ENCODE assay signal across 8 cellular contexts in genomic region chr5:161546463-161547301, GRCh38. TPM values are rescaled to one million over a fixed set of nuclear protein-coding genes. Genes with fewer than 3 reads are reported as not detected.
A peak's percentile ranks its signal among the peaks of the same experiment; 100 is the strongest.
DNase-seq lines count a peak whose midpoint lies in the region; ATAC-seq and TF ChIP-seq lines count a peak whose summit lies in the region.

Gene GABRB2, minus strand, starts transcription at chr5:161546725. Its CDS starts 82 bp downstream, at chr5:161546643.

- H3K27ac ChIP-seq in Peyer's patch (no peak within 1 kb of the TSS), cingulate gyrus (ENCODE audit: low read depth, low read length) (peak within 1 kb of the TSS; percentile 69)

- peak; percentile 43 to 48 for DNase-seq in Caco-2
- DNase-seq in Peyer's patch = peak in 2 of 3 donors; percentile 65 to 66
- no peak for DNase-seq in left lobe of liver (ENCODE audit: low spot score)
- peak; percentile 7 to 27 for DNase-seq in stimulated activated CD4-positive, alpha-beta T cell treated with anti-CD3 and anti-CD28 coated beads, Interleukin-4, amount 100 ng/mL, for 48 hours (ENCODE audit: low read depth in 2 of 2)
- DNase-seq in effector CD8-positive, alpha-beta T cell (lab: John Stamatoyannopoulos, UW) = no peak

- H3K4me1 ChIP-seq in Caco-2 (0 out of 2 replicates have a peak, but pooled peaks cover 4% of the 10 kb centered on the region), Peyer's patch (peaks cover 0 to 16% (median 0%) of the 10 kb centered on the region in 4 donors)

- BruUV-seq in Caco-2 (replicated peaks; lab: Mats Ljungman, UMichigan) = no TSS peak

- TF ChIP-seq CTCF in Caco-2 (IDR thresholded peaks at IDR 0.05; ENCODE audit: insufficient read depth in 1 of 2, low read depth in 1 of 2, low read length in 1 of 2, severe bottlenecking in 1 of 2, unreplicated experiment in 1 of 2) (no peak), Peyer's patch (IDR thresholded peaks at IDR 0.05) (no peak)

- intact Hi-C loops in Caco-2 (cut with micrococcal nuclease; ENCODE audit: unreplicated experiment) = no loop called here

- H3K36me3 ChIP-seq in Caco-2 (ENCODE audit: control insufficient read depth, insufficient read depth, low read length) (no peaks in the 10 kb centered on the region), Peyer's patch (no peaks in the 10 kb centered on the region)

- peaks cover 10% of the 10 kb centered on the region for H3K4me1 Mint-ChIP-seq in Caco-2 (ENCODE audit: low read depth, unreplicated experiment)

- peaks cover 25% of the 10 kb centered on the region for H3K27me3 Mint-ChIP-seq in Caco-2 (ENCODE audit: insufficient read depth, unreplicated experiment)

- POLR2A ChIA-PET in Caco-2 (lab: Charles Lee) = no interaction called here

- ATAC-seq in GM19035 (IDR thresholded peaks at IDR 0.05; ENCODE audit: unreplicated experiment) (peak; percentile 75), HG03159 (IDR thresholded peaks at IDR 0.05; ENCODE audit: unreplicated experiment) (peak; percentile 78), left lobe of liver (peak; percentile 33)

- no peaks in the 10 kb centered on the region for H3K9me3 ChIP-seq in Caco-2
- no peaks in the 10 kb centered on the region for H3K9me3 ChIP-seq in Peyer's patch

- H3K4me3 ChIP-seq in Caco-2 (ENCODE audit: low read depth, low read length) (peak within 1 kb of the TSS; percentile 27), Peyer's patch (peak within 1 kb of the TSS; percentile 14 to 55 (median 32))

- H3K27ac Mint-ChIP-seq in Caco-2 (ENCODE audit: unreplicated experiment) = no peak within 1 kb of the TSS

- peak within 1 kb of the TSS; percentile 85 for H3K4me3 Mint-ChIP-seq in Caco-2 (ENCODE audit: unreplicated experiment)

- peaks cover 5% of the 10 kb centered on the region for H3K36me3 Mint-ChIP-seq in Caco-2 (ENCODE audit: insufficient read depth, unreplicated experiment)

- H3K9me3 Mint-ChIP-seq in Caco-2 (ENCODE audit: unreplicated experiment) = no peaks in the 10 kb centered on the region

- H3K27me3 ChIP-seq in Caco-2 (replicated peaks; ENCODE audit: control insufficient read depth, insufficient read depth, low read length) (peaks cover 4% of the 10 kb centered on the region; the same call in 1 of the 2 replicates), Peyer's patch (peaks cover 0 to 22% of the 10 kb centered on the region in 2 donors)

- no peak for TF ChIP-seq POLR2A in Peyer's patch (IDR thresholded peaks at IDR 0.05)

- CTCF ChIA-PET in Caco-2 (lab: Charles Lee) = no interaction called here

RNA-seq across cellular contexts. Expression of gene GABRB2, which starts in this region (rescaled TPM):
- total RNA-seq in Caco-2 (2022) (not detected in 2 replicates), Peyer's patch (1 to 10 TPM in 3 of 4 donors, not detected in 1; 3.1 to 3.2 (median 3.2) TPM), left lobe of liver (not detected)

Comparison
In these comparisons a context has a peak if more than half of its experiments do, and no peak if none do; other contexts are left out.
1. Peak in DNase-seq and H3K4me3 ChIP-seq in Caco-2; RNA of the gene not detected or under 1 TPM.
2. Peak in ATAC-seq in left lobe of liver; RNA of the gene not detected or under 1 TPM.
3. DNase-seq: peak in Peyer's patch (2 of 3) and stimulated activated CD4-positive, alpha-beta T cell treated with anti-CD3 and anti-CD28 coated beads, Interleukin-4, amount 100 ng/mL, for 48 hours (2 of 2); none in left lobe of liver (single experiment) and effector CD8-positive, alpha-beta T cell (single experiment).
4. Peak in every context shown above with its lines, with median percentiles within 50 percentile points of each other: ATAC-seq.